In the genomic region with DNA sequence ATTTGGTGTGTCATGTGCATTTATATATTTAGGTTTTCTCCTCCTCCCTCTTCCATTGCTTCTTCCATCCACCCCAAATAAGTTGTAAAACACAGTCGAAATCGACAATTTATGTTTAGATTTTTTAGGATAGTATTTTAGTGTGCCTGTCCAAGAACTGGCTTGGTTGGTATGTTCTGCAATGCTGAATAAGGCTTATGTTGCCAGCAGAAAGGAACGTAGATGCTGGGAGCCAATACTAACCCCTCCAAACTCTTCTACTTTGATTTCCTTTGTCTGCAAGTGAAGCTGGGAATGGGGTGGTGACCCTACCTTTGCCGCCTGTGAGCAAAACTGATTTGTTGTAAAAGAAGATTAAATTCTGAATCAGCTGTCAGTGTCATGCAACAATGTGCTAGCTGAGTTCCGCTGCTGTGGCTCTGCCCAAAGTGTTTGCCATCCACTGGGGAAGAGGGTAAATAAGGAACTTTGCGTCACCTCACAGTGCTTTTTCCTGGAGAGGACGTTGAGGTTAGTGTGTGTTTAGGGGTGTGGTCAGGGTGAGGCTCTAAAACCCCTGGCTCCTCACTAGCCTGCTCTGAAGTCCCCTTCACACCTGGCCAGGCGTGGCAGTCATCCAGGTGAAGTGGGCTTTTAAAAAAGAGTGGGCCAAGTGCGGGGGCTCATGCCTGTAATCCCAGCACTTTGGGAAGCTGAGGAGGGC, we compare ENCODE assay signal across 20 cellular contexts. TPM values are rescaled to one million over a fixed set of nuclear protein-coding genes. Genes with fewer than 3 reads are reported as not detected.
DNase-seq lines count a peak whose midpoint lies in the region; ATAC-seq, FAIRE-seq and TF ChIP-seq lines count a peak whose summit lies in the region.
"Had no signal": no experiment of that assay in that cellular context is flagged by ENCODE, and none has a peak within 500 bp of the region (broad histone marks: within the 10 kb centered on the region; RNA-seq: fewer than 3 reads in every experiment).

No MANE protein-coding gene starts in this region.

- BruUV-seq in PC-9 (replicated peaks; lab: Mats Ljungman, UMichigan): no TSS peak

- H3K36me3 Mint-ChIP-seq in activated naive CD4-positive, alpha-beta T cell treated with anti-CD3 and anti-CD28 coated beads, Interleukin-2, amount 10 ng/mL, durations not matched to agents 7 days and 5 days: no peaks in the 10 kb centered on the region

- H3K36me3 ChIP-seq in PC-9 (ENCODE audit: low read depth) (no peaks in the 10 kb centered on the region), small intestine (ENCODE audit: control insufficient read depth in 2 of 2, insufficient read depth in 2 of 2, low read length in 2 of 2) (no peaks in the 10 kb centered on the region), WERI-Rb-1 (no peaks in the 10 kb centered on the region)
- H3K36me3 ChIP-seq: BLaER1 treated with 17β-estradiol and CSF1 and Interleukin-3, amounts not matched to agents 10 nM and 100 nM; SJCRH30 had no signal

- intact Hi-C loops in PC-9 (cut with micrococcal nuclease; ENCODE audit: unreplicated experiment) (no loop called here), right cardiac atrium (cut with DNase I) (no loop called here)

- ATAC-seq in right cardiac atrium (peak; percentile 67 to 75), HG02798 (IDR thresholded peaks at IDR 0.05; ENCODE audit: poor library complexity, unreplicated experiment) (no peak)
- ATAC-seq: activated CD4-positive, CD25-positive, alpha-beta regulatory T cell treated with anti-CD3 and anti-CD28 coated beads, Interleukin-2, amount 50 U/mL, for 24 hours had no signal

- H2AFZ ChIP-seq in PC-9: no peak overlapping the region

- DNase-seq in NCI-H2029 (lab: John Stamatoyannopoulos, UW) (peak; percentile 44), NCI-H2029 treated with DMSO at 0.1 percent for 48 hours (lab: John Stamatoyannopoulos, UW) (no peak), PC-9 (no peak), right cardiac atrium (no peak), small intestine (peak; percentile 64), WERI-Rb-1 (no peak)
- no peak for DNase-seq in activated naive CD4-positive, alpha-beta T cell treated with anti-CD3 and anti-CD28 coated beads, Interleukin-2, amount 10 ng/mL, durations not matched to agents 7 days and 5 days
- DNase-seq: activated naive CD4-positive, alpha-beta T cell treated with Interleukin-2 at 50 U/mL for 16 hours; posterior cingulate gyrus; SJCRH30; stimulated activated naive CD4-positive, alpha-beta T cell had no signal

- POLR2A ChIA-PET in PC-9 (lab: Charles Lee; ENCODE audit: unreplicated experiment): interaction anchor here (0.7 kb wide), 1 partner anchor 14 kb away, joined by 3 read pairs; no protein-coding TSS in a partner anchor

- H3K27ac ChIP-seq in PC-9 (no peak overlapping the region), right cardiac atrium (ENCODE audit: low read length) (peak overlapping the region; percentile 83), small intestine (ENCODE audit: low read depth in 1 of 2, low read length in 1 of 2) (no peak overlapping the region), WERI-Rb-1 (no peak overlapping the region)
- H3K27ac ChIP-seq: BLaER1 treated with 17β-estradiol and CSF1 and Interleukin-3, amounts not matched to agents 10 nM and 100 nM; foreskin keratinocyte; KMS-11; SJCRH30 had no signal

- H3F3A ChIP-seq in PC-9 (ENCODE audit: insufficient read depth, low read depth): no peaks in the 10 kb centered on the region

- H3K27me3 Mint-ChIP-seq in activated naive CD4-positive, alpha-beta T cell treated with anti-CD3 and anti-CD28 coated beads, Interleukin-2, amount 10 ng/mL, durations not matched to agents 7 days and 5 days: no peaks in the 10 kb centered on the region

- no peaks in the 10 kb centered on the region for H3K9me2 ChIP-seq in PC-9 (ENCODE audit: insufficient read depth)

- WGBS in right cardiac atrium: 64% methylated on average over 9 of the region's 9 CpGs
- WGBS in small intestine, 3 donors: 62 to 74% (median 68%) methylated on average over 8 to 9 of the region's 9 CpGs

- no peaks in the 10 kb centered on the region for H3K9me3 Mint-ChIP-seq in activated naive CD4-positive, alpha-beta T cell treated with anti-CD3 and anti-CD28 coated beads, Interleukin-2, amount 10 ng/mL, durations not matched to agents 7 days and 5 days
- H3K9me3 Mint-ChIP-seq: nephron had no signal

- H3K4me3 ChIP-seq in PC-9: no peak overlapping the region
- H3K4me3 ChIP-seq in right cardiac atrium (ENCODE audit: low read length): no peak overlapping the region
- H3K4me3 ChIP-seq in small intestine (ENCODE audit: low read depth in 1 of 2, low read length in 2 of 2): no peak overlapping the region
- no peak overlapping the region for H3K4me3 ChIP-seq in WERI-Rb-1 (ENCODE audit: low read depth, low read length)
- H3K4me3 ChIP-seq: BLaER1 treated with 17β-estradiol and CSF1 and Interleukin-3, amounts not matched to agents 10 nM and 100 nM; SJCRH30 had no signal

- H4K20me1 ChIP-seq in PC-9 (ENCODE audit: insufficient read depth): no peaks in the 10 kb centered on the region
- H4K20me1 ChIP-seq: BLaER1 treated with 17β-estradiol and CSF1 and Interleukin-3, amounts not matched to agents 10 nM and 100 nM had no signal

- H3K4me3 Mint-ChIP-seq in activated naive CD4-positive, alpha-beta T cell treated with anti-CD3 and anti-CD28 coated beads, Interleukin-2, amount 10 ng/mL, durations not matched to agents 7 days and 5 days: no peak overlapping the region
- H3K4me3 Mint-ChIP-seq: nephron had no signal

- H3K4me2 ChIP-seq in PC-9: 0 out of 2 replicates have a peak overlapping the region, but pooled peaks have one; percentile 21
- H3K4me2 ChIP-seq: KMS-11 had no signal

- CTCF ChIA-PET in PC-9 (lab: Charles Lee): no interaction called here
- CTCF ChIA-PET in activated naive CD4-positive, alpha-beta T cell treated with anti-CD3 and anti-CD28 coated beads, Interleukin-2, amount 10 ng/mL, durations not matched to agents 7 days and 5 days (lab: Charles Lee): no interaction called here

- H3K9me3 ChIP-seq in PC-9 (ENCODE audit: insufficient read depth, low read depth) (no peaks in the 10 kb centered on the region), right cardiac atrium (ENCODE audit: control insufficient read depth, low read length) (no peaks in the 10 kb centered on the region), small intestine (ENCODE audit: control insufficient read depth, low read depth) (no peaks in the 10 kb centered on the region), WERI-Rb-1 (ENCODE audit: severe bottlenecking) (no peaks in the 10 kb centered on the region)
- H3K9me3 ChIP-seq: BLaER1 treated with 17β-estradiol and CSF1 and Interleukin-3, amounts not matched to agents 10 nM and 100 nM; SJCRH30 had no signal

- H3K4me1 ChIP-seq in PC-9 (replicated peaks; ENCODE audit: insufficient read depth): peaks cover 8% of the 10 kb centered on the region
- H3K4me1 ChIP-seq in right cardiac atrium (ENCODE audit: control insufficient read depth, insufficient read depth, low read length): no peaks in the 10 kb centered on the region
- peaks cover 0 to 4% of the 10 kb centered on the region in 2 donors for H3K4me1 ChIP-seq in small intestine (ENCODE audit: control insufficient read depth in 2 of 2, insufficient read depth in 1 of 2, low read depth in 1 of 2, low read length in 1 of 2)
- H3K4me1 ChIP-seq: foreskin keratinocyte, SJCRH30 had no signal

- H3K27me3 ChIP-seq in PC-9 (ENCODE audit: insufficient read depth, low read depth) (no peaks in the 10 kb centered on the region), right cardiac atrium (ENCODE audit: control insufficient read depth, insufficient read depth) (no peaks in the 10 kb centered on the region), small intestine (ENCODE audit: control insufficient read depth in 2 of 2, insufficient read depth in 2 of 2, low read length in 2 of 2) (peaks cover 0 to 1% of the 10 kb centered on the region in 2 donors), WERI-Rb-1 (ENCODE audit: insufficient read depth, low read depth, severe bottlenecking) (no peaks in the 10 kb centered on the region)
- H3K27me3 ChIP-seq: BLaER1 treated with 17β-estradiol and CSF1 and Interleukin-3, amounts not matched to agents 10 nM and 100 nM; foreskin keratinocyte had no signal

- no peaks in the 10 kb centered on the region for H3K79me2 ChIP-seq in PC-9 (ENCODE audit: low read depth)

- FAIRE-seq in small intestine (lab: Jason Lieb, UNC): no peak
- FAIRE-seq: astrocyte, GM19239 had no signal

- H3K27ac Mint-ChIP-seq in activated naive CD4-positive, alpha-beta T cell treated with anti-CD3 and anti-CD28 coated beads, Interleukin-2, amount 10 ng/mL, durations not matched to agents 7 days and 5 days: no peak overlapping the region
- H3K27ac Mint-ChIP-seq: nephron had no signal

- no peaks in the 10 kb centered on the region for H3K4me1 Mint-ChIP-seq in activated naive CD4-positive, alpha-beta T cell treated with anti-CD3 and anti-CD28 coated beads, Interleukin-2, amount 10 ng/mL, durations not matched to agents 7 days and 5 days
- H3K4me1 Mint-ChIP-seq: nephron had no signal

- no peak for TF ChIP-seq CTCF in PC-9 (conservative IDR thresholded peaks at IDR 0.05)
- no peak for TF ChIP-seq CTCF in WERI-Rb-1 (IDR thresholded peaks at IDR 0.05; ENCODE audit: low read depth, low read length)

RNA-seq across cellular contexts. Expression of gene TACC2, which starts 44.4 kb away (rescaled TPM):
- 15.8 and 19.6 TPM in 2 replicates for total RNA-seq in PC-9 (2021)
- total RNA-seq in right cardiac atrium: 100 to 1,000 TPM; 274 to 370 (median 307) TPM
- 234 TPM for polyA plus RNA-seq in right cardiac atrium
- polyA plus RNA-seq in small intestine: 10 to 100 TPM; 28.6 to 99.5 (median 55.4) TPM
- total RNA-seq: T-helper 2 cell treated with Interferon-gamma antibody and Interleukin-4, amounts not matched to agents 100 ng/mL and 5 ng/mL, for 36 hours had no signal

RNA-seq across cellular contexts. Expression of gene NSMCE4A, which starts 58.4 kb away (rescaled TPM):
- 26.8 and 32.4 TPM in 2 replicates for total RNA-seq in PC-9 (2021)
- 10 to 100 TPM; 30.3 to 43.1 (median 35.0) TPM for total RNA-seq in right cardiac atrium
- polyA plus RNA-seq in right cardiac atrium: 48.0 TPM
- 10 to 100 TPM; 55.8 to 79.2 (median 56.2) TPM for polyA plus RNA-seq in small intestine

Comparison
In these comparisons a context has a peak if more than half of its experiments do, and no peak if none do; other contexts are left out.
1. DNase-seq: peak in NCI-H2029 (single experiment) and small intestine (single experiment); none in NCI-H2029 treated with DMSO at 0.1 percent for 48 hours (single experiment), PC-9 (0 of 2), right cardiac atrium (0 of 3), activated naive CD4-positive, alpha-beta T cell treated with anti-CD3 and anti-CD28 coated beads, Interleukin-2, amount 10 ng/mL, durations not matched to agents 7 days and 5 days (single experiment) and WERI-Rb-1 (single experiment).
2. RNA of gene TACC2, which starts 44.4 kb away (total RNA-seq): 274 to 370 TPM in right cardiac atrium; 15.8 to 19.6 TPM in PC-9; every median in the first group is over 10 times any median in the second.